ENCODE assay signal across 10 cellular contexts in genomic region chr10:103916254-103916653, GRCh38. TPM values are rescaled to one million over a fixed set of nuclear protein-coding genes. Genes with fewer than 3 reads are reported as not detected.
DNase-seq lines count a peak whose midpoint lies in the region; ATAC-seq, FAIRE-seq and TF ChIP-seq lines count a peak whose summit lies in the region.
"Had no signal": no experiment of that assay in that cellular context is flagged by ENCODE, and none has a peak within 500 bp of the region (broad histone marks: within the 10 kb centered on the region; RNA-seq: fewer than 3 reads in every experiment).

No MANE protein-coding gene starts in this region.

- peaks cover 5% of the 10 kb centered on the region for H3K36me3 Mint-ChIP-seq in IgD-negative memory B cell

- H3K27me3 ChIP-seq in bronchial epithelial cell (ENCODE audit: control insufficient read depth, insufficient read depth, low read length) = no peaks in the 10 kb centered on the region
- H3K27me3 ChIP-seq in muscle layer of colon (ENCODE audit: control insufficient read depth in 1 of 2, insufficient read depth in 2 of 2, low read length in 2 of 2) = no peaks in the 10 kb centered on the region

- no peak for TF ChIP-seq CTCF in 22Rv1 (IDR thresholded peaks at IDR 0.05)
- TF ChIP-seq CTCF in bronchial epithelial cell (IDR thresholded peaks at IDR 0.05; ENCODE audit: insufficient read depth, low read length, severe bottlenecking) = no peak

- H3K4me1 Mint-ChIP-seq in IgD-negative memory B cell = peaks cover 14 to 31% (median 26%) of the 10 kb centered on the region in 3 donors

- DNase-seq in bronchial epithelial cell (ENCODE audit: low read depth) (peak; percentile 33), posterior cingulate gyrus (no peak), Kasumi-1 (lab: John Stamatoyannopoulos, UW) (no peak)
- DNase-seq: activated effector memory CD4-positive, alpha-beta T cell treated with Interleukin-2 at 50 U/mL for 16 hours; NCI-H2171 treated with DMSO at 0.1 percent for 48 hours had no signal

- peak overlapping the region; percentile 13 for H3K9ac ChIP-seq in muscle layer of colon (ENCODE audit: low read length)

- intact Hi-C loops in posterior cingulate gyrus (cut with DNase I) = loop anchor here (5.0 to 10.0 kb wide), 3 partner anchors 51 to 206 kb away; partner anchors contain the start of genes SFR1 and SLK

- H3K27me3 Mint-ChIP-seq in IgD-negative memory B cell = no peaks in the 10 kb centered on the region

- ATAC-seq in GM21390 (IDR thresholded peaks at IDR 0.05; ENCODE audit: unreplicated experiment) = no peak
- no peak for ATAC-seq in HG03139 (IDR thresholded peaks at IDR 0.05; ENCODE audit: unreplicated experiment)

- no peaks in the 10 kb centered on the region for H3K9me3 ChIP-seq in muscle layer of colon (ENCODE audit: low read length)

- peaks cover 1% of the 10 kb centered on the region for H3K36me3 ChIP-seq in bronchial epithelial cell (ENCODE audit: control insufficient read depth, insufficient read depth, low read length)
- H3K36me3 ChIP-seq in muscle layer of colon (ENCODE audit: insufficient read depth, low read length) = no peaks in the 10 kb centered on the region

- no peak for FAIRE-seq in bronchial epithelial cell (lab: Jason Lieb, UNC)

- H3K4me3 ChIP-seq in bronchial epithelial cell (ENCODE audit: low read depth, low read length) = no peak overlapping the region
- H3K4me3 ChIP-seq in muscle layer of colon (ENCODE audit: low read depth in 1 of 2, low read length in 2 of 2) = peak overlapping the region in 1 of 2 donors; percentile 48

- H3K4me3 Mint-ChIP-seq in IgD-negative memory B cell = peak overlapping the region; percentile 69 to 97 (median 93)

- H3K9me3 Mint-ChIP-seq in IgD-negative memory B cell = no peaks in the 10 kb centered on the region

- H3K27ac Mint-ChIP-seq in IgD-negative memory B cell = peak overlapping the region in 2 of 3 donors; percentile 82 to 83

- H3K27ac ChIP-seq in 22Rv1 = peak overlapping the region; percentile 95; the same call in 1 of the 2 replicates
- peak overlapping the region; percentile 99 for H3K27ac ChIP-seq in muscle layer of colon (ENCODE audit: low read depth, low read length)

- H3K4me1 ChIP-seq in muscle layer of colon (ENCODE audit: insufficient read depth, low read length) = peaks cover 32% of the 10 kb centered on the region

RNA-seq across cellular contexts. Expression of gene STN1, which starts 1.7 kb away (rescaled TPM):
- 20.5 TPM for polyA plus RNA-seq in IgD-negative memory B cell
- total RNA-seq in bronchial epithelial cell = 40.7 and 67.7 TPM in 2 replicates

RNA-seq across cellular contexts. Expression of gene SLK, which starts 50.7 kb away (rescaled TPM):
- 3.0 TPM for polyA plus RNA-seq in IgD-negative memory B cell
- 85.3 and 112 TPM in 2 replicates for total RNA-seq in bronchial epithelial cell
